Comparison of ENCODE assay signal across 21 cellular contexts in the genomic region with DNA sequence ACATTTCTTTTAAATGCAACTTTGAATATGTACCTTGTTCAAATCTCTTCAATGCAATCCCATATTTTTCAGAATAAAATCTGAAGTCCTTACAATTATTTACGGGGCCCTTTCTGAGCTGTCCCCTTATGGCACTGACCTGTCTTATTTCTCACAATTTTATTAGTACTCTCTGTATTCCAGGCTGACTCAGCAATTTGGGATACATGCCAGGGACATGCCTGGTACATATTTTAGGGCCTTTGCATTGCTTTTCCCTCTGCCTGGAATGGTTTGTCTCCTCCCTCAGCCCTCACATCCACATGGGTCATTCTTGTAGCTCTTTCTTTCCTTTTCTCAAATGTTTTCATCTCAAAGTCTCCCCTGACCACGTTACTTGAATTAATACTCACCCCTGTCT.
DNase-seq lines count a peak whose midpoint lies in the region; ATAC-seq and TF ChIP-seq lines count a peak whose summit lies in the region.
"Had no signal": no experiment of that assay in that cellular context is flagged by ENCODE, and none has a peak within 500 bp of the region (broad histone marks: within the 10 kb centered on the region; RNA-seq: fewer than 3 reads in every experiment).

No MANE protein-coding gene starts in this region.

- intact Hi-C loops in PC-3 (cut with micrococcal nuclease): no loop called here
- intact Hi-C loops in PC-9 (cut with micrococcal nuclease; ENCODE audit: unreplicated experiment): no loop called here

- H3K4me1 Mint-ChIP-seq in GM23338 (peaks cover 20% of the 10 kb centered on the region), chondrocyte (ENCODE audit: low read depth) (peaks cover 5% of the 10 kb centered on the region), neural progenitor cell (peaks cover 13% of the 10 kb centered on the region)
- H3K4me1 Mint-ChIP-seq: brain, immature natural killer cell had no signal

- H2AFZ ChIP-seq in GM23338 (peak overlapping the region; percentile 43; the same call in 1 of the 2 replicates), PC-3 (ENCODE audit: low read length) (peak overlapping the region; percentile 2; the same call in 1 of the 2 replicates), neural progenitor cell (replicated peaks) (peak overlapping the region; percentile 67), PC-9 (no peak overlapping the region)

- no peaks in the 10 kb centered on the region for H3K79me2 ChIP-seq in GM23338 (replicated peaks; ENCODE audit: insufficient read depth)
- no peaks in the 10 kb centered on the region for H3K79me2 ChIP-seq in PC-3 (ENCODE audit: low read length)
- no peaks in the 10 kb centered on the region for H3K79me2 ChIP-seq in neural progenitor cell (ENCODE audit: low read depth)
- no peaks in the 10 kb centered on the region for H3K79me2 ChIP-seq in PC-9 (ENCODE audit: low read depth)

- peak overlapping the region; percentile 31; the same call in 1 of the 2 replicates for H3K27ac Mint-ChIP-seq in GM23338
- peak overlapping the region; percentile 3 for H3K27ac Mint-ChIP-seq in chondrocyte (ENCODE audit: unreplicated experiment)
- H3K27ac Mint-ChIP-seq in neural progenitor cell: no peak overlapping the region
- H3K27ac Mint-ChIP-seq: activated CD8-positive, alpha-beta T cell treated with anti-CD3 and anti-CD28 coated beads for 36 hours; brain; immature natural killer cell had no signal

- H3K4me1 ChIP-seq in GM23338 (ENCODE audit: insufficient read depth): peaks cover 9% of the 10 kb centered on the region; the same call in 1 of the 2 replicates
- H3K4me1 ChIP-seq in PC-3 (ENCODE audit: insufficient read depth, low read length): no peaks in the 10 kb centered on the region
- H3K4me1 ChIP-seq in neural progenitor cell: peaks cover 39% of the 10 kb centered on the region
- no peaks in the 10 kb centered on the region for H3K4me1 ChIP-seq in PC-9 (replicated peaks; ENCODE audit: insufficient read depth)
- H3K4me1 ChIP-seq: BE2C, gastroesophageal sphincter, tibial nerve had no signal

- H3K27me3 ChIP-seq in GM23338 (ENCODE audit: insufficient read depth) (no peaks in the 10 kb centered on the region), PC-3 (ENCODE audit: low read length) (no peaks in the 10 kb centered on the region), neural progenitor cell (no peaks in the 10 kb centered on the region), PC-9 (ENCODE audit: insufficient read depth, low read depth) (no peaks in the 10 kb centered on the region)
- H3K27me3 ChIP-seq: BE2C, gastroesophageal sphincter, neutrophil, sigmoid colon, tibial nerve had no signal

- CTCF ChIA-PET in PC-3 (lab: Charles Lee): interaction anchor here (0.6 kb wide), 1 partner anchor 1286 kb away, joined by 5 read pairs; no protein-coding TSS in a partner anchor
- CTCF ChIA-PET in PC-9 (lab: Charles Lee): no interaction called here

- no peak overlapping the region for H3K4me3 Mint-ChIP-seq in GM23338
- no peak overlapping the region for H3K4me3 Mint-ChIP-seq in chondrocyte (ENCODE audit: unreplicated experiment)
- H3K4me3 Mint-ChIP-seq in neural progenitor cell: no peak overlapping the region
- H3K4me3 Mint-ChIP-seq: activated CD8-positive, alpha-beta T cell treated with anti-CD3 and anti-CD28 coated beads for 36 hours; brain; immature natural killer cell had no signal

- DNase-seq in GM23338 (ENCODE audit: low spot score): no peak
- peak; percentile 83 for DNase-seq in PC-3
- DNase-seq in chondrocyte (ENCODE audit: low spot score): no peak
- DNase-seq in neural progenitor cell (ENCODE audit: low spot score): no peak
- no peak for DNase-seq in PC-9
- DNase-seq in SHP77 treated with DMSO at 0.1 percent for 48 hours (lab: John Stamatoyannopoulos, UW): no peak
- no peak for DNase-seq in central memory CD4-positive, alpha-beta T cell
- DNase-seq: activated CD8-positive, alpha-beta T cell treated with anti-CD3 and anti-CD28 coated beads for 36 hours; BE2C; DMS153; effector CD8-positive, alpha-beta T cell; immature natural killer cell; NCI-H1436 treated with DMSO at 0.1 percent for 48 hours; NCI-H226; sigmoid colon; stimulated activated CD4-positive, alpha-beta T cell treated with anti-CD3 and anti-CD28 coated beads, Interleukin-4, amount 100 ng/mL, for 4 hours had no signal

- no peak for TF ChIP-seq CTCF in GM23338 (conservative IDR thresholded peaks at IDR 0.05; ENCODE audit: low read depth in 2 of 2)
- TF ChIP-seq CTCF in PC-3 (conservative IDR thresholded peaks at IDR 0.05; ENCODE audit: low read depth, low read length): no peak
- no peak for TF ChIP-seq CTCF in chondrocyte (IDR thresholded peaks at IDR 0.05)
- TF ChIP-seq CTCF in neural progenitor cell (IDR thresholded peaks at IDR 0.05): no peak
- TF ChIP-seq CTCF in PC-9 (conservative IDR thresholded peaks at IDR 0.05): no peak

- H3K27me3 Mint-ChIP-seq in GM23338 (ENCODE audit: insufficient read depth, low read depth, poor library complexity) (peaks cover 2% of the 10 kb centered on the region), chondrocyte (ENCODE audit: low read depth) (peaks cover 7% of the 10 kb centered on the region), neural progenitor cell (ENCODE audit: insufficient read depth, low read depth) (peaks cover 2% of the 10 kb centered on the region)
- H3K27me3 Mint-ChIP-seq: activated CD8-positive, alpha-beta T cell treated with anti-CD3 and anti-CD28 coated beads for 36 hours; brain had no signal

- H3K36me3 Mint-ChIP-seq in GM23338 (ENCODE audit: low read depth): no peaks in the 10 kb centered on the region
- H3K36me3 Mint-ChIP-seq in chondrocyte (ENCODE audit: low read depth): no peaks in the 10 kb centered on the region
- no peaks in the 10 kb centered on the region for H3K36me3 Mint-ChIP-seq in neural progenitor cell
- H3K36me3 Mint-ChIP-seq: brain, immature natural killer cell had no signal

- H3K4me3 ChIP-seq in GM23338 (no peak overlapping the region), PC-3 (ENCODE audit: low read length) (no peak overlapping the region), neural progenitor cell (no peak overlapping the region), PC-9 (no peak overlapping the region)
- H3K4me3 ChIP-seq: gastroesophageal sphincter, sigmoid colon, tibial nerve had no signal

- H3K27ac ChIP-seq in GM23338 (ENCODE audit: low read depth): no peak overlapping the region
- no peak overlapping the region for H3K27ac ChIP-seq in PC-3 (ENCODE audit: low read length)
- H3K27ac ChIP-seq in neural progenitor cell: no peak overlapping the region
- H3K27ac ChIP-seq in PC-9: no peak overlapping the region
- H3K27ac ChIP-seq: gastroesophageal sphincter, neutrophil, sigmoid colon, tibial nerve had no signal

- BruUV-seq in PC-3 (replicated peaks; lab: Mats Ljungman, UMichigan) (no TSS peak), PC-9 (replicated peaks; lab: Mats Ljungman, UMichigan) (no TSS peak)

- H3K4me2 ChIP-seq in GM23338 (no peak overlapping the region), PC-3 (ENCODE audit: low read length) (no peak overlapping the region), neural progenitor cell (no peak overlapping the region), PC-9 (no peak overlapping the region)

- ATAC-seq in GM23338 (no peak), PC-3 (peak; percentile 87), HG02759 (IDR thresholded peaks at IDR 0.05; ENCODE audit: unreplicated experiment) (no peak)
- ATAC-seq: activated CD8-positive, alpha-beta T cell treated with anti-CD3 and anti-CD28 coated beads for 36 hours; gastroesophageal sphincter had no signal

- 0 out of 2 replicates have a peak, but pooled peaks cover 4% of the 10 kb centered on the region for H3K9me2 ChIP-seq in GM23338 (ENCODE audit: insufficient read depth)
- no peaks in the 10 kb centered on the region for H3K9me2 ChIP-seq in PC-3 (replicated peaks; ENCODE audit: low read length)
- no peaks in the 10 kb centered on the region for H3K9me2 ChIP-seq in PC-9 (ENCODE audit: insufficient read depth)

- POLR2A ChIA-PET in PC-3 (lab: Charles Lee; ENCODE audit: unreplicated experiment): no interaction called here
- POLR2A ChIA-PET in PC-9 (lab: Charles Lee; ENCODE audit: unreplicated experiment): no interaction called here

- no peaks in the 10 kb centered on the region for H3K36me3 ChIP-seq in GM23338 (ENCODE audit: insufficient read depth)
- H3K36me3 ChIP-seq in PC-3 (ENCODE audit: low read depth, low read length): no peaks in the 10 kb centered on the region
- H3K36me3 ChIP-seq in neural progenitor cell: no peaks in the 10 kb centered on the region
- H3K36me3 ChIP-seq in PC-9 (ENCODE audit: low read depth): no peaks in the 10 kb centered on the region
- H3K36me3 ChIP-seq: BE2C, gastroesophageal sphincter, neutrophil, sigmoid colon, tibial nerve had no signal

- no peaks in the 10 kb centered on the region for H3F3A ChIP-seq in GM23338 (replicated peaks; ENCODE audit: low read depth)
- H3F3A ChIP-seq in PC-3 (ENCODE audit: low read length, unreplicated experiment): no peaks in the 10 kb centered on the region
- H3F3A ChIP-seq in neural progenitor cell (ENCODE audit: low read depth): peaks cover 6% of the 10 kb centered on the region
- H3F3A ChIP-seq in PC-9 (ENCODE audit: insufficient read depth, low read depth): no peaks in the 10 kb centered on the region

- H3K9ac ChIP-seq in PC-3 (ENCODE audit: low read length): no peak overlapping the region
- H3K9ac ChIP-seq in neural progenitor cell: no peak overlapping the region

- H4K20me1 ChIP-seq in GM23338 (replicated peaks; ENCODE audit: insufficient read depth) (no peaks in the 10 kb centered on the region), PC-3 (ENCODE audit: low read length) (no peaks in the 10 kb centered on the region), neural progenitor cell (ENCODE audit: low read depth) (no peaks in the 10 kb centered on the region), PC-9 (ENCODE audit: insufficient read depth) (no peaks in the 10 kb centered on the region)

- H3K9me3 Mint-ChIP-seq in GM23338 (no peaks in the 10 kb centered on the region), chondrocyte (ENCODE audit: low read depth) (no peaks in the 10 kb centered on the region), neural progenitor cell (no peaks in the 10 kb centered on the region)
- H3K9me3 Mint-ChIP-seq: activated CD8-positive, alpha-beta T cell treated with anti-CD3 and anti-CD28 coated beads for 36 hours had no signal

- no peaks in the 10 kb centered on the region for H3K9me3 ChIP-seq in PC-3 (ENCODE audit: low read length)
- no peaks in the 10 kb centered on the region for H3K9me3 ChIP-seq in neural progenitor cell (ENCODE audit: low read depth)
- no peaks in the 10 kb centered on the region for H3K9me3 ChIP-seq in PC-9 (ENCODE audit: insufficient read depth, low read depth)
- H3K9me3 ChIP-seq: BE2C, gastroesophageal sphincter, neutrophil, sigmoid colon had no signal

TF ChIP-seq in GM23338, 12 proteins besides CTCF, POLR2A, EP300 and RAD21 (continues in another document):
- no peak for TF ChIP-seq CREB1 (CRISPR knock-in tag; IDR thresholded peaks at IDR 0.05; ENCODE audit: low read depth)
- no peak for TF ChIP-seq EZH2phosphoT487 (IDR thresholded peaks at IDR 0.05; ENCODE audit: unreplicated experiment)
- TF ChIP-seq POLR2AphosphoS5 (IDR thresholded peaks at IDR 0.05; ENCODE audit: low read depth): no peak
